In the genomic region with DNA sequence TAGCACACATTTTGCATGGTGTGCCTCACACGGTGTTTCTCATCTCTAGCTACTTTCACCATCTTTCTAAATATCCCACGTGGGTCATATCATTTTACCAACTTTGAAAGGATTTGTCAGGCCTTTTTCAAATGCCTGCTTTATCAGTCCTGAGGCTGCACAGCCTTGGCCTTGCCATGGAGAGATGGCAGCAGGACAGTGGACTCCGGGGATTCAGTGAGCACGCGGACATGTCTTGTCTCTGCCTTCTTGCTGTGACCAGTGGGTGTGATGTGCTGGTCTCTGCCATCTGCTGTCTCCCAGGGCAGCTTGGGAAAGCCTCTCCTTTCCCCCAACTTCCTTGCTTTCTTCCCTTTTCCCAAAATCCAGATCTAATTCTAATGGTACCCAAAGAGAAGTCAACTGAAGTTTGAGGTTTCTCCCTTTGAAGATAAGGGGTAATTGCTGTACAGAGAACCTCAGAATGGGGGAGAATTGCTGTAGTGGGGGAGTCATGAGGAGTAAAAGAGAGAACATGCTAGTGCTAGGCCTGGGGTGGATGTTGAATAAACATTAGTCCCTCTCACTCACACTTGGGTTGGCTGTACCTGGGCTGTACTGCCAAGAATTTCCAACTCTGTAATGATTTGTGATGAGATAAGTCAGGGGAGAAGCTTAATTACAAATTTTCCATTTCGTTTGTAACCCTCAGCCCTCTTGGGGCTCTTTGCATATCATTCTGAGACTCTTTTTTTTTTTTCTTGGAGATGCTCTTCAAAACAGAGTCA, we compare ENCODE assay signal across 15 cellular contexts.
DNase-seq lines count a peak whose midpoint lies in the region; ATAC-seq and TF ChIP-seq lines count a peak whose summit lies in the region.
"Had no signal": no experiment of that assay in that cellular context is flagged by ENCODE, and none has a peak within 500 bp of the region (broad histone marks: within the 10 kb centered on the region; RNA-seq: fewer than 3 reads in every experiment).

No MANE protein-coding gene starts in this region.

- H2AFZ ChIP-seq in DND-41 (ENCODE audit: low read depth, low read length) = no peak overlapping the region
- H2AFZ ChIP-seq: GM23338 had no signal

- CTCF ChIA-PET in activated CD4-positive, alpha-beta memory T cell treated with anti-CD3 and anti-CD28 coated beads for 36 hours (lab: Charles Lee) = interaction anchor here (0.6 to 3.1 kb wide), 36 partner anchors 8 to 1422 kb away, joined by 3 to 21 read pairs (median 4); no protein-coding TSS in a partner anchor
- CTCF ChIA-PET in activated CD4-positive, alpha-beta memory T cell treated with anti-CD3 and anti-CD28 coated beads, Interleukin-2, amount 10 ng/mL, durations not matched to agents 7 days and 5 days (lab: Charles Lee) = interaction anchor here (0.6 to 1.5 kb wide), 10 partner anchors 12 to 507 kb away, joined by 3 to 6 read pairs (median 4); no protein-coding TSS in a partner anchor

- TF ChIP-seq CTCF in DND-41 (IDR thresholded peaks at IDR 0.05; ENCODE audit: borderline replicate concordance, extremely low read depth, low read length, poor library complexity, severe bottlenecking) (no peak), adrenal gland (IDR thresholded peaks at IDR 0.05) (no peak), foreskin keratinocyte (conservative IDR thresholded peaks at IDR 0.05) (no peak)

- no peak for TF ChIP-seq POLR2A in adrenal gland (IDR thresholded peaks at IDR 0.05)

- H3K27ac ChIP-seq in DND-41 (ENCODE audit: low read length) = peak overlapping the region; percentile 43
- H3K27ac ChIP-seq in adrenal gland = peak overlapping the region in 2 of 5 donors; percentile 31 to 53
- H3K27ac ChIP-seq in foreskin keratinocyte = no peak overlapping the region
- H3K27ac ChIP-seq: heart right ventricle, thyroid gland, WERI-Rb-1 had no signal

- H3K36me3 ChIP-seq in DND-41 (ENCODE audit: insufficient read depth, low read length) (peaks cover 41% of the 10 kb centered on the region), adrenal gland (replicated peaks in 1 of 2) (no peaks in the 10 kb centered on the region)
- H3K36me3 ChIP-seq: heart right ventricle, thyroid gland, WERI-Rb-1 had no signal

- H3K79me2 ChIP-seq in DND-41 (ENCODE audit: insufficient read depth, low read length) = peaks cover 99% of the 10 kb centered on the region

- H3K27me3 ChIP-seq in DND-41 (ENCODE audit: insufficient read depth, low read length, poor library complexity) = no peaks in the 10 kb centered on the region
- no peaks in the 10 kb centered on the region for H3K27me3 ChIP-seq in adrenal gland
- no peaks in the 10 kb centered on the region for H3K27me3 ChIP-seq in foreskin keratinocyte
- H3K27me3 ChIP-seq: heart right ventricle, thyroid gland had no signal

- peak overlapping the region; percentile 46 for H3K27ac Mint-ChIP-seq in activated CD4-positive, alpha-beta memory T cell treated with anti-CD3 and anti-CD28 coated beads for 36 hours
- H3K27ac Mint-ChIP-seq in activated CD4-positive, alpha-beta memory T cell treated with anti-CD3 and anti-CD28 coated beads, Interleukin-2, amount 10 ng/mL, durations not matched to agents 7 days and 5 days = no peak overlapping the region
- H3K27ac Mint-ChIP-seq: GM23338 had no signal

- no peak for DNase-seq in activated CD4-positive, alpha-beta memory T cell treated with anti-CD3 and anti-CD28 coated beads for 36 hours
- no peak for DNase-seq in activated CD4-positive, alpha-beta memory T cell treated with anti-CD3 and anti-CD28 coated beads, Interleukin-2, amount 10 ng/mL, durations not matched to agents 7 days and 5 days
- no peak for DNase-seq in DND-41
- DNase-seq in adrenal gland = peak in 4 of 7 donors; percentile 33 to 60 (median 50)
- peak; percentile 18 for DNase-seq in stimulated activated CD8-positive, alpha-beta memory T cell treated with anti-CD3 and anti-CD28 coated beads, Interleukin-4, amount 100 ng/mL, for 48 hours
- no peak for DNase-seq in foreskin keratinocyte
- no peak for DNase-seq in SIG-M5 treated with dmso at 0.1 percent for 504 hours (lab: John Stamatoyannopoulos, UW; ENCODE audit: unreplicated experiment)
- DNase-seq: heart right ventricle, left cardiac atrium, T-helper 9 cell had no signal

- ATAC-seq in DND-41 (ENCODE audit: insufficient read depth, low read depth) (no peak), foreskin keratinocyte (no peak), GM18498 (IDR thresholded peaks at IDR 0.05; ENCODE audit: unreplicated experiment) (no peak)

- 50 to 72% (median 57%) methylated on average over 6 of the region's 6 CpGs for WGBS in adrenal gland, 4 donors

- no peak overlapping the region for H3K4me2 ChIP-seq in DND-41 (ENCODE audit: insufficient read depth, low read length)
- H3K4me2 ChIP-seq: GM23338 had no signal

- POLR2A ChIA-PET in activated CD4-positive, alpha-beta memory T cell treated with anti-CD3 and anti-CD28 coated beads for 36 hours (lab: Charles Lee) = interaction anchor here (0.6 kb wide), 2 partner anchors 43 to 911 kb away, joined by 3 to 4 read pairs; no protein-coding TSS in a partner anchor
- POLR2A ChIA-PET in activated CD4-positive, alpha-beta memory T cell treated with anti-CD3 and anti-CD28 coated beads, Interleukin-2, amount 10 ng/mL, durations not matched to agents 7 days and 5 days (lab: Charles Lee) = interaction anchor here (0.7 kb wide), 1 partner anchor 18 kb away, joined by 5 read pairs; no protein-coding TSS in a partner anchor

- H3K27me3 Mint-ChIP-seq in activated CD4-positive, alpha-beta memory T cell treated with anti-CD3 and anti-CD28 coated beads for 36 hours = no peaks in the 10 kb centered on the region
- no peaks in the 10 kb centered on the region for H3K27me3 Mint-ChIP-seq in activated CD4-positive, alpha-beta memory T cell treated with anti-CD3 and anti-CD28 coated beads, Interleukin-2, amount 10 ng/mL, durations not matched to agents 7 days and 5 days
- H3K27me3 Mint-ChIP-seq: brain had no signal

- peaks cover 36% of the 10 kb centered on the region for H3K4me1 Mint-ChIP-seq in activated CD4-positive, alpha-beta memory T cell treated with anti-CD3 and anti-CD28 coated beads for 36 hours (ENCODE audit: low read depth)
- H3K4me1 Mint-ChIP-seq in activated CD4-positive, alpha-beta memory T cell treated with anti-CD3 and anti-CD28 coated beads, Interleukin-2, amount 10 ng/mL, durations not matched to agents 7 days and 5 days = peaks cover 22% of the 10 kb centered on the region

- H3K4me3 ChIP-seq in DND-41 (ENCODE audit: low read depth in 1 of 2, low read length in 2 of 2) = no peak overlapping the region
- H3K4me3 ChIP-seq in adrenal gland = no peak overlapping the region
- H3K4me3 ChIP-seq: GM23338, heart right ventricle, thyroid gland had no signal

- H4K20me1 ChIP-seq in DND-41 (ENCODE audit: insufficient read depth, low read length) = peaks cover 86% of the 10 kb centered on the region

- intact Hi-C loops in activated CD4-positive, alpha-beta memory T cell treated with anti-CD3 and anti-CD28 coated beads for 36 hours (cut with micrococcal nuclease) = loop anchor here (1.0 to 5.0 kb wide), 5 partner anchors 59 to 505 kb away; a partner anchor contains a TSS
- intact Hi-C loops in adrenal gland (cut with DNase I) = no loop called here

- H3K9me3 ChIP-seq in DND-41 (ENCODE audit: insufficient read depth, low read length, severe bottlenecking) = no peaks in the 10 kb centered on the region
- H3K9me3 ChIP-seq in adrenal gland (replicated peaks in 1 of 3) = no peaks in the 10 kb centered on the region
- H3K9me3 ChIP-seq: thyroid gland had no signal

- H3K4me1 ChIP-seq in DND-41 (ENCODE audit: insufficient read depth, low read length) (peaks cover 72% of the 10 kb centered on the region), adrenal gland (replicated peaks in 1 of 2) (peaks cover 5 to 28% of the 10 kb centered on the region in 2 donors), foreskin keratinocyte (no peaks in the 10 kb centered on the region)

- H3K4me3 Mint-ChIP-seq in activated CD4-positive, alpha-beta memory T cell treated with anti-CD3 and anti-CD28 coated beads for 36 hours = no peak overlapping the region
- no peak overlapping the region for H3K4me3 Mint-ChIP-seq in activated CD4-positive, alpha-beta memory T cell treated with anti-CD3 and anti-CD28 coated beads, Interleukin-2, amount 10 ng/mL, durations not matched to agents 7 days and 5 days
- H3K4me3 Mint-ChIP-seq: brain, GM23338 had no signal

- H3K9me3 Mint-ChIP-seq in activated CD4-positive, alpha-beta memory T cell treated with anti-CD3 and anti-CD28 coated beads for 36 hours = no peaks in the 10 kb centered on the region
- H3K9me3 Mint-ChIP-seq in activated CD4-positive, alpha-beta memory T cell treated with anti-CD3 and anti-CD28 coated beads, Interleukin-2, amount 10 ng/mL, durations not matched to agents 7 days and 5 days = no peaks in the 10 kb centered on the region

- H3K9ac ChIP-seq in DND-41 (ENCODE audit: low read depth, low read length) = no peak overlapping the region

- H3K36me3 Mint-ChIP-seq in activated CD4-positive, alpha-beta memory T cell treated with anti-CD3 and anti-CD28 coated beads for 36 hours = peaks cover 2% of the 10 kb centered on the region
- no peaks in the 10 kb centered on the region for H3K36me3 Mint-ChIP-seq in activated CD4-positive, alpha-beta memory T cell treated with anti-CD3 and anti-CD28 coated beads, Interleukin-2, amount 10 ng/mL, durations not matched to agents 7 days and 5 days (ENCODE audit: low read depth)

Comparison
In these comparisons a context has a peak if more than half of its experiments do, and no peak if none do; other contexts are left out.
1. DNase-seq: peak in adrenal gland (4 of 7) and stimulated activated CD8-positive, alpha-beta memory T cell treated with anti-CD3 and anti-CD28 coated beads, Interleukin-4, amount 100 ng/mL, for 48 hours (single experiment); none in activated CD4-positive, alpha-beta memory T cell treated with anti-CD3 and anti-CD28 coated beads for 36 hours (single experiment), activated CD4-positive, alpha-beta memory T cell treated with anti-CD3 and anti-CD28 coated beads, Interleukin-2, amount 10 ng/mL, durations not matched to agents 7 days and 5 days (single experiment), DND-41 (single experiment), foreskin keratinocyte (0 of 2) and SIG-M5 treated with dmso at 0.1 percent for 504 hours (single experiment).